Comparison of ENCODE assay signal across 1 cellular context in genomic region chr9:89359018-89359417, GRCh38.
TF ChIP-seq lines count a peak whose summit lies in the region.

No MANE protein-coding gene starts in this region.

TF ChIP-seq in GM12878, 131 proteins besides CTCF, POLR2A, EP300 and RAD21:
- TF ChIP-seq STAT1 (conservative IDR thresholded peaks at IDR 0.05) (no peak), RFX5 (IDR thresholded peaks at IDR 0.05; ENCODE audit: low read depth, low read length) (peak; percentile 69; the same call in 1 of the 2 replicates)
TF ChIP-seq in GM12878: peak in this region for 1.
